In genomic region chr17:2421315-2422147, GRCh38 we compare ENCODE assay signal across 12 cellular contexts. TPM values are rescaled to one million over a fixed set of nuclear protein-coding genes. Genes with fewer than 3 reads are reported as not detected.
DNase-seq lines count a peak whose midpoint lies in the region; ATAC-seq and TF ChIP-seq lines count a peak whose summit lies in the region.
"Had no signal": no experiment of that assay in that cellular context is flagged by ENCODE, and none has a peak within 500 bp of the region (broad histone marks: within the 10 kb centered on the region; RNA-seq: fewer than 3 reads in every experiment).

No MANE protein-coding gene starts in this region.

- peak overlapping the region in 1 of 2 donors; percentile 26 for H3K27ac ChIP-seq in ovary
- no peak overlapping the region for H3K27ac ChIP-seq in colonic mucosa
- H3K27ac ChIP-seq: SK-N-MC had no signal

- WGBS in ovary, 3 donors = 24 to 55% (median 28%) methylated on average over 27 of the region's 27 CpGs

- H3K27me3 ChIP-seq in ovary (no peaks in the 10 kb centered on the region), colonic mucosa (no peaks in the 10 kb centered on the region)
- H3K27me3 ChIP-seq: heart left ventricle, MG63 had no signal

- DNase-seq in NCI-H1092 treated with DMSO at 0.1 percent for 48 hours (lab: John Stamatoyannopoulos, UW) = peak; percentile 12
- no peak for DNase-seq in NCI-H1092 (lab: John Stamatoyannopoulos, UW)
- DNase-seq in NCI-H1436 treated with DMSO at 0.1 percent for 48 hours (lab: John Stamatoyannopoulos, UW) = peak; percentile 26
- peak; percentile 48 for DNase-seq in ecto neural progenitor cell (ENCODE audit: low spot score)
- peak in 4 of 5 donors; percentile 57 to 66 (median 59) for DNase-seq in ovary
- DNase-seq in colonic mucosa = no peak
- no peak for DNase-seq in stimulated activated CD8-positive, alpha-beta memory T cell treated with anti-CD3 and anti-CD28 coated beads, Interleukin-4, amount 100 ng/mL, for 48 hours
- DNase-seq: activated CD8-positive, alpha-beta memory T cell treated with anti-CD3 and anti-CD28 coated beads for 24 hours; heart left ventricle; MG63 had no signal

- no peak for TF ChIP-seq CTCF in ovary (IDR thresholded peaks at IDR 0.05)
- TF ChIP-seq CTCF in colonic mucosa (IDR thresholded peaks at IDR 0.05) = no peak

- no peaks in the 10 kb centered on the region for H3K36me3 ChIP-seq in ovary
- H3K36me3 ChIP-seq in colonic mucosa = no peaks in the 10 kb centered on the region

- H3K4me3 ChIP-seq in ovary = no peak overlapping the region
- H3K4me3 ChIP-seq in colonic mucosa = no peak overlapping the region
- H3K4me3 ChIP-seq: heart left ventricle, MG63, SK-N-MC had no signal

- no peak for TF ChIP-seq EP300 in ovary (IDR thresholded peaks at IDR 0.05)

- H3K9me3 ChIP-seq in ovary (no peaks in the 10 kb centered on the region), colonic mucosa (no peaks in the 10 kb centered on the region)
- H3K9me3 ChIP-seq: heart left ventricle, MG63 had no signal

- no peak for TF ChIP-seq POLR2A in ovary (IDR thresholded peaks at IDR 0.05)

- no peak overlapping the region for H3K9ac ChIP-seq in colonic mucosa (ENCODE audit: low read depth in 2 of 2, low read length in 2 of 2)

- ATAC-seq in HG02588 (IDR thresholded peaks at IDR 0.05; ENCODE audit: unreplicated experiment) = no peak

- peaks cover 11% of the 10 kb centered on the region for H3K4me1 ChIP-seq in ovary (ENCODE audit: insufficient read depth)
- no peaks in the 10 kb centered on the region for H3K4me1 ChIP-seq in colonic mucosa

- intact Hi-C loops in ovary (cut with DNase I) (loop anchor here in 1 of 4 donors (5.0 kb wide), 1 partner anchor 91 kb away; the partner anchor contains the start of gene METTL16), colonic mucosa (cut with DNase I) (no loop called here)

RNA-seq across cellular contexts. Expression of gene MNT, which starts 20.7 kb away (rescaled TPM):
- total RNA-seq in ovary (10 to 100 TPM in 6 of 7 donors, 1 to 10 TPM in 1; 5.4 to 37.0 (median 27.3) TPM), colonic mucosa (10 to 100 TPM; 20.7 to 29.3 TPM)
- 10 to 100 TPM in 1 of 2 donors, 1 to 10 TPM in 1; 5.0 to 15.4 TPM for polyA plus RNA-seq in ovary

Comparison
In these comparisons a context has a peak if more than half of its experiments do, and no peak if none do; other contexts are left out.
1. DNase-seq: peak in NCI-H1092 treated with DMSO at 0.1 percent for 48 hours (single experiment), NCI-H1436 treated with DMSO at 0.1 percent for 48 hours (single experiment), ecto neural progenitor cell (single experiment) and ovary (4 of 5); none in NCI-H1092 (single experiment), colonic mucosa (single experiment) and stimulated activated CD8-positive, alpha-beta memory T cell treated with anti-CD3 and anti-CD28 coated beads, Interleukin-4, amount 100 ng/mL, for 48 hours (single experiment).